In genomic region chr19:9914315-9915207, GRCh38 we compare ENCODE assay signal across 8 cellular contexts. TPM values are rescaled to one million over a fixed set of nuclear protein-coding genes. Genes with fewer than 3 reads are reported as not detected.
DNase-seq lines count a peak whose midpoint lies in the region; ATAC-seq and TF ChIP-seq lines count a peak whose summit lies in the region.

No MANE protein-coding gene starts in this region.

- CTCF ChIA-PET in OCI-LY7 (lab: Charles Lee; ENCODE audit: unreplicated experiment), result no interaction called here

- H3K9me3 Mint-ChIP-seq in naive B cell, result peaks cover 0 to 5% (median 2%) of the 10 kb centered on the region in 7 donors

- H3K36me3 ChIP-seq in OCI-LY7 (ENCODE audit: insufficient read depth, low read length), result no peaks in the 10 kb centered on the region

- H4K20me1 ChIP-seq in OCI-LY7 (ENCODE audit: insufficient read depth, low read length), result no peaks in the 10 kb centered on the region

- no peaks in the 10 kb centered on the region for H3K9me2 ChIP-seq in OCI-LY7 (ENCODE audit: insufficient read depth, low read length)

- intact Hi-C loops in OCI-LY7 (cut with micrococcal nuclease; ENCODE audit: unreplicated experiment), result no loop called here

- BruUV-seq in OCI-LY7 (replicated peaks; lab: Mats Ljungman, UMichigan), result no TSS peak

- peak overlapping the region; percentile 93 for H2AFZ ChIP-seq in OCI-LY7 (ENCODE audit: low read length)

- TF ChIP-seq POLR2A in erythroblast (IDR thresholded peaks at IDR 0.05; ENCODE audit: low read length), result no peak

- peak; percentile 44 for ATAC-seq in HG03432 (IDR thresholded peaks at IDR 0.05; ENCODE audit: unreplicated experiment)
- ATAC-seq in naive B cell (ENCODE audit: low read depth in 2 of 2), result peak; percentile 80 to 81

- H3K4me2 ChIP-seq in OCI-LY7 (ENCODE audit: low read length), result peak overlapping the region; percentile 80

- peak overlapping the region in 1 of 6 donors; percentile 26 for H3K27ac Mint-ChIP-seq in naive B cell

- no peaks in the 10 kb centered on the region for H3K79me2 ChIP-seq in OCI-LY7 (ENCODE audit: insufficient read depth, low read depth, low read length)

- peaks cover 17% of the 10 kb centered on the region for H3K4me1 ChIP-seq in OCI-LY7 (ENCODE audit: insufficient read depth, low read length, poor library complexity, severe bottlenecking)

- H3K4me3 ChIP-seq in OCI-LY7 (ENCODE audit: low read depth, low read length, poor library complexity, severe bottlenecking), result peak overlapping the region; percentile 65

- DNase-seq in D341Med (ENCODE audit: low spot score) (peak; percentile 92), OCI-LY7 (ENCODE audit: low spot score) (peak; percentile 76), activated T-cell treated with anti-CD3 and anti-CD28 coated beads for 24 hours (ENCODE audit: low read depth) (peak; percentile 70), erythroblast (lab: John Stamatoyannopoulos, UW) (peak; percentile 85 to 89), naive B cell (peak; percentile 26), NCI-H526 treated with DMSO at 0.1 percent for 48 hours (lab: John Stamatoyannopoulos, UW) (no peak)
- peak; percentile 64 to 83 for DNase-seq in stimulated activated CD8-positive, alpha-beta memory T cell treated with anti-CD3 and anti-CD28 coated beads, Interleukin-7, amount 100 ng/mL, for 4 hours (ENCODE audit: low read depth in 2 of 2)

- peaks cover 8 to 12% (median 12%) of the 10 kb centered on the region in 3 donors for H3K4me1 Mint-ChIP-seq in naive B cell

- H3K4me3 Mint-ChIP-seq in naive B cell, result peak overlapping the region; percentile 36 to 85 (median 70)

- no peak overlapping the region for H3K27ac ChIP-seq in OCI-LY7 (ENCODE audit: low read depth, low read length, poor library complexity, severe bottlenecking)

- peak; percentile 79 for TF ChIP-seq CTCF in OCI-LY7 (conservative IDR thresholded peaks at IDR 0.05; ENCODE audit: low read length)

- peaks cover 43 to 48% (median 45%) of the 10 kb centered on the region in 3 donors for H3K27me3 Mint-ChIP-seq in naive B cell

- POLR2A ChIA-PET in OCI-LY7 (lab: Charles Lee), result no interaction called here

- no peaks in the 10 kb centered on the region for H3K9me3 ChIP-seq in OCI-LY7 (ENCODE audit: low read length)

- H3K36me3 Mint-ChIP-seq in naive B cell, result no peaks in the 10 kb centered on the region

RNA-seq across cellular contexts. Expression of gene OLFM2, which starts 21.8 kb away (rescaled TPM):
- not detected in 2 replicates for total RNA-seq in OCI-LY7 (2014; rRNA removed; shearing (Covaris generic))
- total RNA-seq in OCI-LY7 (2022), result not detected in 2 replicates
- polyA plus RNA-seq in naive B cell (ENCODE audit: low read depth in 6 of 6), result not detected
